8 cellular contexts compared by ENCODE assay signal in the genomic region with DNA sequence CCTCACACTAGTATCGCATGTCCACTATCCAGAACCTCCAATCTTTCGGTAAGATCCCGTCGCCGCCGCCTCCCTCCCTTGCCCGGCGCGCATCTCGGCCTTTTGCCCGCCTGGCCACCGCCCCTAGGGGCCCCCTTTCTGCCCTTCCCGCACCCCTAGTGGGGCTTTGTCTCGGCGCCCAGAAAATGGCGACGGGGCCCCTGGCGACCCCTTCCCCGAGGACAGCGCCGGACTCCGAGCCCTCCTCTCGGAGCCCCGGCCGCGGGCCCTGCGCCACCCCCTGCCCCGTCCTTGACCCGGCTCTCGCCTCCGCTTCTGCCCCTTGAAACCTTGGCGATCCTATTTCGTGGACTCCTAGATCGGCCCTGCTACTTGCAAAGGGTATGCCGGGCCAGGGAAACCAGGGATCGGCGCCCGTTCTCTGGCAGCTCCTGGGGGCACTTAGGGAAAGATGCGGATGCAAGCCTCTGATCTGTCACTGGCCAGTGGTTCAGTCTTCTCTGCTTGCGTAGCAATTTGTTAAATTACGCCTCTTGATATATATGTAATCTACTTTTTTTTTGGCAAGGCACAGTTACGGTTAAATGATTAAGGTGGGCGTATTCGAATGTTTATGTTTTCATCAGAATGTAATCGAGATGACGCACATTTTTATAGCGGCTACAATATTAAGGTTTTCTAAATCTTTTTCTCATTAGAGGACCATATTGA. TPM values are rescaled to one million over a fixed set of nuclear protein-coding genes. Genes with fewer than 3 reads are reported as not detected.
A peak's percentile ranks its signal among the peaks of the same experiment; 100 is the strongest.
DNase-seq lines count a peak whose midpoint lies in the region; ATAC-seq and TF ChIP-seq lines count a peak whose summit lies in the region.

No MANE protein-coding gene starts in this region.

- peak; percentile 34 for DNase-seq in DMS53 (lab: John Stamatoyannopoulos, UW)
- no peak for DNase-seq in DMS53 treated with DMSO at 0.1 percent for 48 hours (lab: John Stamatoyannopoulos, UW; ENCODE audit: unreplicated experiment)
- peak; percentile 52 for DNase-seq in GM23338 (ENCODE audit: low spot score)
- peak; percentile 32 for DNase-seq in LHCN-M2 (ENCODE audit: low read depth)
- DNase-seq in activated T-helper 1 cell treated with anti-CD3 and anti-CD28 coated beads, Interleukin-2, amount 50 U/mL, for 16 hours (ENCODE audit: low read depth in 1 of 2, low spot score in 1 of 2) = peak; percentile 14 to 20
- DNase-seq in fibroblast of pulmonary artery (ENCODE audit: low read depth) = peak; percentile 42
- DNase-seq in natural killer cell = no peak
- DNase-seq in uterus = peak; percentile 48 to 51

- no peak for TF ChIP-seq CTCF in GM23338 (conservative IDR thresholded peaks at IDR 0.05; ENCODE audit: low read depth in 2 of 2)
- no peak for TF ChIP-seq CTCF in fibroblast of pulmonary artery (IDR thresholded peaks at IDR 0.05; ENCODE audit: low read length, missing control alignments)
- no peak for TF ChIP-seq CTCF in natural killer cell (IDR thresholded peaks at IDR 0.05)
- TF ChIP-seq CTCF in uterus (IDR thresholded peaks at IDR 0.05) = no peak

- H3F3A ChIP-seq in GM23338 (replicated peaks; ENCODE audit: low read depth) = no peaks in the 10 kb centered on the region

- H3K27ac Mint-ChIP-seq in GM23338 = peak overlapping the region; percentile 99
- H3K27ac Mint-ChIP-seq in natural killer cell = peak overlapping the region; percentile 98 to 99

- H3K4me3 Mint-ChIP-seq in GM23338 (peak overlapping the region; percentile 93), natural killer cell (peak overlapping the region; percentile 100)

- intact Hi-C loops in natural killer cell (cut with micrococcal nuclease) (loop anchor here (1.0 to 10.0 kb wide), 3 partner anchors 143 to 865 kb away; partner anchors contain the start of gene RPL14), uterus (cut with DNase I; ENCODE audit: low total_unique reads) (loop anchor here (10.0 kb wide), 1 partner anchor 145 kb away; the partner anchor contains the start of gene RPL14)

- H3K9me3 Mint-ChIP-seq in GM23338 = no peaks in the 10 kb centered on the region
- no peaks in the 10 kb centered on the region for H3K9me3 Mint-ChIP-seq in natural killer cell

- no peaks in the 10 kb centered on the region for H3K9me3 ChIP-seq in uterus

- H3K27ac ChIP-seq in GM23338 (ENCODE audit: low read depth) (peak overlapping the region; percentile 98), uterus (peak overlapping the region; percentile 91 to 93)

- no peak overlapping the region for H2AFZ ChIP-seq in GM23338

- TF ChIP-seq POLR2A in uterus (IDR thresholded peaks at IDR 0.05) = no peak

- H3K9me2 ChIP-seq in GM23338 (ENCODE audit: insufficient read depth) = no peaks in the 10 kb centered on the region

- H3K36me3 ChIP-seq in GM23338 (ENCODE audit: insufficient read depth) (peaks cover 15% of the 10 kb centered on the region), uterus (no peaks in the 10 kb centered on the region)

- H3K27me3 ChIP-seq in GM23338 (ENCODE audit: insufficient read depth) (no peaks in the 10 kb centered on the region), uterus (no peaks in the 10 kb centered on the region)

- H3K36me3 Mint-ChIP-seq in GM23338 (ENCODE audit: low read depth) (peaks cover 36% of the 10 kb centered on the region), natural killer cell (no peaks in the 10 kb centered on the region)

- H4K20me1 ChIP-seq in GM23338 (replicated peaks; ENCODE audit: insufficient read depth) = no peaks in the 10 kb centered on the region

- ATAC-seq in GM23338 (peak; percentile 46), natural killer cell (peak; percentile 6 to 28 (median 16))

- H3K27me3 Mint-ChIP-seq in GM23338 (ENCODE audit: insufficient read depth, low read depth, poor library complexity) = peaks cover 2% of the 10 kb centered on the region
- H3K27me3 Mint-ChIP-seq in natural killer cell (ENCODE audit: low read depth in 2 of 2) = no peaks in the 10 kb centered on the region

- peak overlapping the region; percentile 95 for H3K4me3 ChIP-seq in GM23338
- peak overlapping the region; percentile 96 for H3K4me3 ChIP-seq in fibroblast of pulmonary artery (replicated peaks; ENCODE audit: low read depth, low read length)
- peak overlapping the region; percentile 69 to 71 for H3K4me3 ChIP-seq in uterus

- peaks cover 15% of the 10 kb centered on the region for H3K79me2 ChIP-seq in GM23338 (replicated peaks; ENCODE audit: insufficient read depth)

- peaks cover 5% of the 10 kb centered on the region; the same call in 1 of the 2 replicates for H3K4me1 ChIP-seq in GM23338 (ENCODE audit: insufficient read depth)
- H3K4me1 ChIP-seq in uterus = no peaks in the 10 kb centered on the region

- peak overlapping the region; percentile 85 for H3K4me2 ChIP-seq in GM23338

- H3K4me1 Mint-ChIP-seq in GM23338 = peaks cover 11% of the 10 kb centered on the region; the same call in 2 of the 3 replicates
- peaks cover 28 to 30% of the 10 kb centered on the region in 2 donors for H3K4me1 Mint-ChIP-seq in natural killer cell

TF ChIP-seq in GM23338, 12 proteins besides CTCF, POLR2A, EP300 and RAD21 (continues in another document):
- TF ChIP-seq NANOG (IDR thresholded peaks at IDR 0.05; ENCODE audit: borderline replicate concordance) (no peak), ZNF331 (CRISPR knock-in tag; IDR thresholded peaks at IDR 0.05; ENCODE audit: low read depth) (no peak), REST (IDR thresholded peaks at IDR 0.05; ENCODE audit: unreplicated experiment) (no peak), EZH2 (IDR thresholded peaks at IDR 0.05; ENCODE audit: low read depth, unreplicated experiment) (no peak), CREB1 (CRISPR knock-in tag; IDR thresholded peaks at IDR 0.05; ENCODE audit: low read depth) (no peak), POLR2AphosphoS5 (IDR thresholded peaks at IDR 0.05; ENCODE audit: low read depth) (no peak), JUNB (IDR thresholded peaks at IDR 0.05; ENCODE audit: unreplicated experiment) (no peak), EZH2phosphoT487 (IDR thresholded peaks at IDR 0.05; ENCODE audit: unreplicated experiment) (no peak), ETS1 (IDR thresholded peaks at IDR 0.05) (no peak), STAT1 (IDR thresholded peaks at IDR 0.05; ENCODE audit: unreplicated experiment) (no peak)

RNA-seq across cellular contexts. Expression of gene EIF1B, which starts 0.6 kb away (rescaled TPM):
- total RNA-seq in GM23338 (2014; rRNA removed; shearing (Covaris generic)) = 24.4 and 37.6 TPM in 2 replicates
- polyA plus RNA-seq in GM23338 (2016; fragmentation: Nextera tagmentation; extraction: Ambion mirVana) = 205 and 229 TPM in 2 replicates
- total RNA-seq in LHCN-M2 (2014; rRNA removed) (13.6 and 15.0 TPM in 2 replicates), natural killer cell (10 to 100 TPM; 52.9 to 67.3 (median 55.1) TPM), uterus (10 to 100 TPM; 18.5 to 68.7 (median 30.7) TPM)
- polyA plus RNA-seq in LHCN-M2 (2012) = 39.7 TPM

Comparison
In these comparisons a context has a peak if more than half of its experiments do, and no peak if none do; other contexts are left out.
1. DNase-seq: peak in DMS53 (single experiment), GM23338 (single experiment), LHCN-M2 (single experiment), activated T-helper 1 cell treated with anti-CD3 and anti-CD28 coated beads, Interleukin-2, amount 50 U/mL, for 16 hours (2 of 2), fibroblast of pulmonary artery (single experiment) and uterus (2 of 2); none in DMS53 treated with DMSO at 0.1 percent for 48 hours (single experiment) and natural killer cell (single experiment).
2. Peak in every context shown above with its lines, with median percentiles within 50 percentile points of each other: H3K4me3 ChIP-seq.